Comparison of ENCODE assay signal across 10 cellular contexts in the genomic region with DNA sequence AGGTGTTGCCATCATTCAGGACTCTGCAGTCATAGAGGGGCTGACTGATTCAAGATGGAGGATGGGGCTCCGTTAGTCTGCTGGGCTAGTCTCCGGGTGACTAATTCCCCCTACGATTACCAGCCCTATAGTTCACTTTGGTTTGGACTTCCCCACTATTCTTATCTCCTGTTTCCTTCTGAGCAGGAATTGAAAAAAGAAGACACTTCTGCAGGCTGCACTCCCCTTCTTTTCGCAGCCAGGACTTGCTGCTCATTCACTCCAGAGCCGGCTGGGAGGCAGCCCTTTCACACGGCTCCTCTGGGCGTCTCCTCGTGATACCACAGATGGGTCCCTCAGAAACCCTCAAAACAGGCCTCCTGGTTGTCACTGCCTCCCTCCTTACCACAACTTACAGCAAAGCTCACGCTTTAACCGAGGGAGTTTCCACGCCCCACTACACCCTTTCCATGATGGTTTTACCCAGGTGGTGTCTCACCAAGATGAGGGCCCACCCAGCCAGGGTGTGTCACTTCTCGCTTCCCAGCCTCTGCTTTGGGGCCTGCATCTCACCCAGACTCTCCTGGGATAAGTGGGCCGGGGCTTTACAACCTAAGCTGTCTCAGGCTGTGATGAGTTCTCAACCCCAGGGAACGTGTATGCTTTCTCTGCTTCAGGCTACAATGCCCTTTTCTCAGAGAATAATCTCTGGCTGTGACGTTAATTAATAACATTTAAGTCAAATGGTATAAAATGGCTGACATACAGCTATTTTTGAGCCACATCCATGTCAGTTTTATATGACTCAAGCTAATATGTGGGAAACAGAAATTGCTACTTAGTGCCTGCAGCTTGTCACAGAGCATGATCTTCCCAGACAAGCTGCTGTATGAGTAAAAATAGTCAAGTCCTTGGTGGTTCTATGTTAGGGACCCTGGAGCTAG. TPM values are rescaled to one million over a fixed set of nuclear protein-coding genes. Genes with fewer than 3 reads are reported as not detected.
DNase-seq lines count a peak whose midpoint lies in the region; ATAC-seq and TF ChIP-seq lines count a peak whose summit lies in the region.
"Had no signal": no experiment of that assay in that cellular context is flagged by ENCODE, and none has a peak within 500 bp of the region (broad histone marks: within the 10 kb centered on the region; RNA-seq: fewer than 3 reads in every experiment).

No MANE protein-coding gene starts in this region.

- ATAC-seq in GM21529 (IDR thresholded peaks at IDR 0.05; ENCODE audit: unreplicated experiment) (no peak), HG03439 (IDR thresholded peaks at IDR 0.05; ENCODE audit: unreplicated experiment) (no peak)

- peaks cover 0 to 48% (median 0%) of the 10 kb centered on the region in 11 experiments; a peak in 10 of 22 replicates for H3K36me3 ChIP-seq in BLaER1 treated with 17β-estradiol and CSF1 and Interleukin-3, amounts not matched to agents 10 nM and 100 nM
- no peaks in the 10 kb centered on the region for H3K36me3 ChIP-seq in adrenal gland (replicated peaks in 1 of 2)
- H3K36me3 ChIP-seq: vagina had no signal

- peak overlapping the region in 8 of 11 experiments; percentile 6 to 51 (median 17); a peak in 14 of 22 replicates for H3K9ac ChIP-seq in BLaER1 treated with 17β-estradiol and CSF1 and Interleukin-3, amounts not matched to agents 10 nM and 100 nM

- no peak for TF ChIP-seq POLR2A in adrenal gland (IDR thresholded peaks at IDR 0.05)

- peaks cover 0 to 27% (median 0%) of the 10 kb centered on the region in 11 experiments; a peak in 5 of 22 replicates for H3K9me3 ChIP-seq in BLaER1 treated with 17β-estradiol and CSF1 and Interleukin-3, amounts not matched to agents 10 nM and 100 nM (replicated peaks in 1 of 11)
- H3K9me3 ChIP-seq in adrenal gland (replicated peaks in 1 of 3) = no peaks in the 10 kb centered on the region
- H3K9me3 ChIP-seq: vagina had no signal

- H4K20me1 ChIP-seq in BLaER1 treated with 17β-estradiol and CSF1 and Interleukin-3, amounts not matched to agents 10 nM and 100 nM = no peaks in the 10 kb centered on the region

- H3K4me2 ChIP-seq in BLaER1 treated with 17β-estradiol and CSF1 and Interleukin-3, amounts not matched to agents 10 nM and 100 nM = peak overlapping the region; percentile 63 to 94 (median 80)

- H3K27ac ChIP-seq in BLaER1 treated with 17β-estradiol and CSF1 and Interleukin-3, amounts not matched to agents 10 nM and 100 nM = peak overlapping the region in 10 of 11 experiments; percentile 27 to 65 (median 58); a peak in 19 of 22 replicates
- no peak overlapping the region for H3K27ac ChIP-seq in adrenal gland
- H3K27ac ChIP-seq: vagina had no signal

- H3K4me3 ChIP-seq in BLaER1 treated with 17β-estradiol and CSF1 and Interleukin-3, amounts not matched to agents 10 nM and 100 nM = 0 out of 20 replicates have a peak overlapping the region, but pooled peaks of 1 of the 10 experiments have one; percentile 11
- no peak overlapping the region for H3K4me3 ChIP-seq in adrenal gland
- H3K4me3 ChIP-seq: vagina had no signal

- WGBS in adrenal gland, 4 donors = 67 to 79% (median 74%) methylated on average over 15 of the region's 15 CpGs

- H3K27me3 ChIP-seq in BLaER1 treated with 17β-estradiol and CSF1 and Interleukin-3, amounts not matched to agents 10 nM and 100 nM = no peaks in the 10 kb centered on the region
- no peaks in the 10 kb centered on the region for H3K27me3 ChIP-seq in adrenal gland
- H3K27me3 ChIP-seq: vagina had no signal

- intact Hi-C loops in adrenal gland (cut with DNase I) = no loop called here

- DNase-seq in T-helper 9 cell = peak; percentile 53
- DNase-seq in activated T-helper 9 cell treated with anti-CD3 and anti-CD28 coated beads, Interleukin-2, amount 50 U/mL, for 16 hours (ENCODE audit: low read depth) = peak; percentile 62
- DNase-seq in stimulated activated CD4-positive, alpha-beta T cell treated with anti-CD3 and anti-CD28 coated beads, Interleukin-15, amount 100 ng/mL, for 1 hour (ENCODE audit: low read depth in 1 of 2, low spot score in 1 of 2) = peak; percentile 35 to 40
- no peak for DNase-seq in T1000 (lab: John Stamatoyannopoulos, UW)
- DNase-seq in adrenal gland = no peak
- DNase-seq: foreskin melanocyte had no signal

- no peak for TF ChIP-seq CTCF in adrenal gland (IDR thresholded peaks at IDR 0.05)

- H3K4me1 ChIP-seq in BLaER1 treated with 17β-estradiol and CSF1 and Interleukin-3, amounts not matched to agents 10 nM and 100 nM = peaks cover 29 to 100% (median 78%) of the 10 kb centered on the region in 10 experiments
- H3K4me1 ChIP-seq in adrenal gland (replicated peaks in 1 of 2) = no peaks in the 10 kb centered on the region
- H3K4me1 ChIP-seq: vagina had no signal

RNA-seq across cellular contexts. Expression of gene CX3CR1, which starts 11.9 kb away (rescaled TPM):
- 1 to 10 TPM in 6 of 8 donors, under 1 TPM in 1, not detected in 1; 0.83 to 3.1 (median 1.4) TPM for total RNA-seq in adrenal gland
- 1 to 10 TPM in 1 of 3 donors, under 1 TPM in 2; 0.16 to 2.0 (median 0.24) TPM for polyA plus RNA-seq in adrenal gland
- total RNA-seq: vagina had no signal

Comparison
In these comparisons a context has a peak if more than half of its experiments do, and no peak if none do; other contexts are left out.
1. H3K27ac ChIP-seq: peak in BLaER1 treated with 17β-estradiol and CSF1 and Interleukin-3, amounts not matched to agents 10 nM and 100 nM (10 of 11); none in adrenal gland (0 of 5).
2. DNase-seq: peak in T-helper 9 cell (single experiment), activated T-helper 9 cell treated with anti-CD3 and anti-CD28 coated beads, Interleukin-2, amount 50 U/mL, for 16 hours (single experiment) and stimulated activated CD4-positive, alpha-beta T cell treated with anti-CD3 and anti-CD28 coated beads, Interleukin-15, amount 100 ng/mL, for 1 hour (2 of 2); none in T1000 (single experiment) and adrenal gland (0 of 7).